In the genomic region with DNA sequence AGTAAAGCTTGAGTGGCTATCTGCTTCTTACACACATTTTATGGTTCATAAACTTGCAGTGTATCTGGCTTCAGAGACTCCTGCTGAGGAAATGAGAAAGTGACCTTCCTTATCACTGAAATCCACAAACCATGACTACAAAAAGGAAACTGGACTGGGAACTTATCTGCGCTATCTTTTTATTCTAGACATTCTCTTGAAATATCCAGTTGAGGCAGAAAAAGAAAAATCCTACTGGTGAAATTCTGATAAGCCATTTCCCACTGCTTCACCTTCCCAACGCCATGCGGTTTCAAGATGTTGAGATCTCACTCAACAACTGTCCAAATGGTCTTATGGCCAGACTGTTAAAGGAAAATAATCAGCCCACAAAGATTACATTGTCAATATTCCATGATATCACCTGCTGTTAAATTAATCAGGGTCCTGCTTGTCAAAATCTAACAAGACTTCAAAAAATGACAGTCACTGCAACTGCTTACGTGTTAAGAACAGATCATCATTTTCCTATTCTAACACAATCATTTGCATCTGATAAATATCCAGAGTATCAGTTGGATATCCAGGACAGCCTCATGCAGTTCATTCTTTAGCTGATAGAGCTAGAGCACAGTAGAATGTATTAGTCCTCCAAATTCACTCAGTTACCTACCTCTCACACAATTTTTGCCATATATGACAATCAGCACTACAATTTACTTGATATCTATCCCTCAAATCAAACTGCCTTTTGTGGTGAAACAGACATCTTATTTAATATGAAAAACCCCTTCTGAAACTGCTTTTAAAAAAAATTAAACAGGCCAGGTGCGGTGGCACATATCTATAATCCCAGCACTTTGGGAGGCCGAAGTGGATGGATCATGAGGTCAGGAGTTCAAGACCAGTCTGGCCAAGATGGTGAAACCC, we compare ENCODE assay signal across 15 cellular contexts.
"Had no signal": no experiment of that assay in that cellular context is flagged by ENCODE, and none has a peak within 500 bp of the region (broad histone marks: within the 10 kb centered on the region; RNA-seq: fewer than 3 reads in every experiment).

No MANE protein-coding gene starts in this region.

- H3K4me3 ChIP-seq: coronary artery, gastrocnemius medialis, right lobe of liver had no signal

- DNase-seq: activated CD4-positive, alpha-beta T cell treated with anti-CD3 and anti-CD28 coated beads for 36 hours; activated CD8-positive, alpha-beta memory T cell treated with anti-CD3 and anti-CD28 coated beads, Interleukin-2, amount 50 U/mL, for 48 hours; activated CD8-positive, alpha-beta T cell treated with anti-CD3 and anti-CD28 coated beads, Interleukin-2, amount 10 ng/mL, durations not matched to agents 7 days and 5 days; caudate nucleus; effector CD4-positive, alpha-beta T cell; gastrocnemius medialis; kidney; posterior cingulate gyrus; right lobe of liver; stimulated activated CD4-positive, alpha-beta T cell treated with anti-CD3 and anti-CD28 coated beads, Interleukin-1b, Interleukin-23, amount 100 ng/mL, for 48 hours; stimulated activated naive B cell treated with anti-CD40 and anti-IgM and Interleukin-4, amounts not matched to agents 10 μg/mL and 1 μg/mL and 100 μg/mL, for 72 hours; substantia nigra; T-helper 2 cell; trophoblast cell had no signal

- H3K27ac ChIP-seq: coronary artery, gastrocnemius medialis, right lobe of liver had no signal

- H3K27me3 Mint-ChIP-seq: activated CD4-positive, alpha-beta T cell treated with anti-CD3 and anti-CD28 coated beads for 36 hours; stimulated activated naive B cell treated with anti-CD40 and anti-IgM and Interleukin-4, amounts not matched to agents 10 μg/mL and 1 μg/mL and 100 μg/mL, for 72 hours had no signal

- H3K4me1 ChIP-seq: right lobe of liver had no signal

- H3K9me3 ChIP-seq: gastrocnemius medialis, right lobe of liver had no signal

- H3K4me3 Mint-ChIP-seq: activated CD4-positive, alpha-beta T cell treated with anti-CD3 and anti-CD28 coated beads for 36 hours; activated CD8-positive, alpha-beta T cell treated with anti-CD3 and anti-CD28 coated beads, Interleukin-2, amount 10 ng/mL, durations not matched to agents 7 days and 5 days; stimulated activated naive B cell treated with anti-CD40 and anti-IgM and Interleukin-4, amounts not matched to agents 10 μg/mL and 1 μg/mL and 100 μg/mL, for 72 hours had no signal

- H3K27me3 ChIP-seq: gastrocnemius medialis, right lobe of liver had no signal

- H3K4me1 Mint-ChIP-seq: activated CD4-positive, alpha-beta T cell treated with anti-CD3 and anti-CD28 coated beads for 36 hours; stimulated activated naive B cell treated with anti-CD40 and anti-IgM and Interleukin-4, amounts not matched to agents 10 μg/mL and 1 μg/mL and 100 μg/mL, for 72 hours had no signal

- H3K36me3 Mint-ChIP-seq: stimulated activated naive B cell treated with anti-CD40 and anti-IgM and Interleukin-4, amounts not matched to agents 10 μg/mL and 1 μg/mL and 100 μg/mL, for 72 hours had no signal

- H3K27ac Mint-ChIP-seq: activated CD4-positive, alpha-beta T cell treated with anti-CD3 and anti-CD28 coated beads for 36 hours; activated CD8-positive, alpha-beta T cell treated with anti-CD3 and anti-CD28 coated beads, Interleukin-2, amount 10 ng/mL, durations not matched to agents 7 days and 5 days; stimulated activated naive B cell treated with anti-CD40 and anti-IgM and Interleukin-4, amounts not matched to agents 10 μg/mL and 1 μg/mL and 100 μg/mL, for 72 hours had no signal

- H3K36me3 ChIP-seq: gastrocnemius medialis, right lobe of liver had no signal

- FAIRE-seq: kidney had no signal

- ATAC-seq: activated CD4-positive, alpha-beta T cell treated with anti-CD3 and anti-CD28 coated beads for 36 hours; activated CD8-positive, alpha-beta T cell treated with anti-CD3 and anti-CD28 coated beads, Interleukin-2, amount 10 ng/mL, durations not matched to agents 7 days and 5 days; gastrocnemius medialis; right lobe of liver; stimulated activated naive B cell treated with anti-CD40 and anti-IgM and Interleukin-4, amounts not matched to agents 10 μg/mL and 1 μg/mL and 100 μg/mL, for 72 hours had no signal
